ENCODE assay signal across 1 cellular context in genomic region chr6:7391244-7391643, GRCh38.
TF ChIP-seq lines count a peak whose summit lies in the region.

No MANE protein-coding gene starts in this region.

TF ChIP-seq in endothelial cell of umbilical vein, 7 proteins besides CTCF, POLR2A, EP300 and RAD21 (continued from another document):
- no peak for TF ChIP-seq MYC (IDR thresholded peaks at IDR 0.05; ENCODE audit: low read depth, low read length)
- TF ChIP-seq FOS (IDR thresholded peaks at IDR 0.05; ENCODE audit: borderline replicate concordance, insufficient read depth, low read length): no peak
- no peak for TF ChIP-seq EZH2 (IDR thresholded peaks at IDR 0.05; ENCODE audit: borderline replicate concordance, low read depth, low read length, severe bottlenecking)
- no peak for TF ChIP-seq GATA2 (IDR thresholded peaks at IDR 0.05; ENCODE audit: insufficient read depth, insufficient read length, low read depth, low read length)
